In genomic region chr10:12348870-12349627, GRCh38 we compare ENCODE assay signal across 8 cellular contexts. TPM values are rescaled to one million over a fixed set of nuclear protein-coding genes. Genes with fewer than 3 reads are reported as not detected.
DNase-seq lines count a peak whose midpoint lies in the region; ATAC-seq and TF ChIP-seq lines count a peak whose summit lies in the region.

Gene CAMK1D (plus strand): TSS chr10:12349547.

- H3K27ac ChIP-seq in OCI-LY7 (ENCODE audit: low read depth, low read length, poor library complexity, severe bottlenecking) = peak within 1 kb of the TSS; percentile 80

- H3K4me3 ChIP-seq in BJ (ENCODE audit: low read depth, low read length) = peak within 1 kb of the TSS; percentile 65
- H3K4me3 ChIP-seq in OCI-LY7 (ENCODE audit: low read depth, low read length, poor library complexity, severe bottlenecking) = peak within 1 kb of the TSS; percentile 84

- no peaks in the 10 kb centered on the region for H3K9me3 ChIP-seq in OCI-LY7 (ENCODE audit: low read length)

- H3K9me3 Mint-ChIP-seq in activated T-cell treated with anti-CD3 and anti-CD28 coated beads, Interleukin-2, amount 50 U/mL, for 72 hours = no peaks in the 10 kb centered on the region
- peaks cover 0 to 2% (median 0%) of the 10 kb centered on the region in 9 donors for H3K9me3 Mint-ChIP-seq in naive thymus-derived CD8-positive, alpha-beta T cell

- DNase-seq in BJ (ENCODE audit: low read depth) (no peak), OCI-LY7 (ENCODE audit: low spot score) (peak; percentile 90), fibroblast of gingiva (ENCODE audit: low read depth) (peak; percentile 72)
- DNase-seq in activated T-cell treated with anti-CD3 and anti-CD28 coated beads, Interleukin-2, amount 50 U/mL, for 72 hours = peak; percentile 86 to 88
- DNase-seq in naive thymus-derived CD8-positive, alpha-beta T cell = peak; percentile 84 to 95 (median 86)
- peak; percentile 87 for DNase-seq in stimulated activated naive CD4-positive, alpha-beta T cell treated with Interleukin-2 at 50 U/mL for 16 hours (lab: John Stamatoyannopoulos, UW)

- H2AFZ ChIP-seq in OCI-LY7 (ENCODE audit: low read length) = peak within 1 kb of the TSS; percentile 61; the same call in 1 of the 2 replicates

- peaks cover 28% of the 10 kb centered on the region for H3K27me3 Mint-ChIP-seq in activated T-cell treated with anti-CD3 and anti-CD28 coated beads, Interleukin-2, amount 50 U/mL, for 72 hours (ENCODE audit: low read depth)
- H3K27me3 Mint-ChIP-seq in naive thymus-derived CD8-positive, alpha-beta T cell = no peaks in the 10 kb centered on the region

- intact Hi-C loops in OCI-LY7 (cut with micrococcal nuclease; ENCODE audit: unreplicated experiment) = loop anchor here (1.0 to 10.0 kb wide), 3 partner anchors 85 to 284 kb away; partner anchors contain the start of gene DHTKD1

- peak; percentile 30 for ATAC-seq in GM19043 (IDR thresholded peaks at IDR 0.05; ENCODE audit: low read depth, unreplicated experiment)
- ATAC-seq in HG03342 (IDR thresholded peaks at IDR 0.05; ENCODE audit: unreplicated experiment) = peak; percentile 34
- ATAC-seq in activated T-cell treated with anti-CD3 and anti-CD28 coated beads, Interleukin-2, amount 50 U/mL, for 72 hours (replicated peaks in 1 of 2) = peak; percentile 70 to 71
- peak; percentile 61 to 67 for ATAC-seq in naive thymus-derived CD8-positive, alpha-beta T cell

- H3K4me1 Mint-ChIP-seq in activated T-cell treated with anti-CD3 and anti-CD28 coated beads, Interleukin-2, amount 50 U/mL, for 72 hours (ENCODE audit: low read depth) = peaks cover 48% of the 10 kb centered on the region
- peaks cover 20 to 52% (median 51%) of the 10 kb centered on the region in 4 donors for H3K4me1 Mint-ChIP-seq in naive thymus-derived CD8-positive, alpha-beta T cell

- peaks cover 55% of the 10 kb centered on the region for H3K4me1 ChIP-seq in OCI-LY7 (ENCODE audit: insufficient read depth, low read length, poor library complexity, severe bottlenecking)

- H3K4me3 Mint-ChIP-seq in activated T-cell treated with anti-CD3 and anti-CD28 coated beads, Interleukin-2, amount 50 U/mL, for 72 hours = peak within 1 kb of the TSS; percentile 95 to 97
- H3K4me3 Mint-ChIP-seq in naive thymus-derived CD8-positive, alpha-beta T cell = peak within 1 kb of the TSS; percentile 82 to 100 (median 98)

- CTCF ChIA-PET in BJ (lab: Yijun Ruan, JAX) (interaction anchor here (1.0 to 2.4 kb wide), 5 partner anchors 7 to 86 kb away, joined by 3 to 8 read pairs (median 3); no protein-coding TSS in a partner anchor), OCI-LY7 (lab: Charles Lee; ENCODE audit: unreplicated experiment) (no interaction called here)

- H3K36me3 Mint-ChIP-seq in activated T-cell treated with anti-CD3 and anti-CD28 coated beads, Interleukin-2, amount 50 U/mL, for 72 hours (ENCODE audit: insufficient read depth in 2 of 2) = peaks cover 10 to 12% of the 10 kb centered on the region in 2 donors
- no peaks in the 10 kb centered on the region for H3K36me3 Mint-ChIP-seq in naive thymus-derived CD8-positive, alpha-beta T cell

- no peaks in the 10 kb centered on the region for H3K9me2 ChIP-seq in OCI-LY7 (ENCODE audit: insufficient read depth, low read length)

- no TSS peak for BruUV-seq in OCI-LY7 (replicated peaks; lab: Mats Ljungman, UMichigan)

- peaks cover 15% of the 10 kb centered on the region for H4K20me1 ChIP-seq in OCI-LY7 (ENCODE audit: insufficient read depth, low read length)

- H3K36me3 ChIP-seq in BJ (ENCODE audit: control insufficient read depth, insufficient read depth, low read length) = no peaks in the 10 kb centered on the region
- H3K36me3 ChIP-seq in OCI-LY7 (ENCODE audit: insufficient read depth, low read length) = no peaks in the 10 kb centered on the region

- H3K27me3 ChIP-seq in BJ (ENCODE audit: control insufficient read depth, insufficient read depth, low read length) = peaks cover 13% of the 10 kb centered on the region

- POLR2A ChIA-PET in BJ (lab: Charles Lee) = interaction anchor here (0.6 kb wide), 1 partner anchor 11 kb away, joined by 3 read pairs; no protein-coding TSS in a partner anchor
- POLR2A ChIA-PET in OCI-LY7 (lab: Charles Lee) = interaction anchor here (0.5 to 2.6 kb wide), 5 partner anchors 9 to 136 kb away, joined by 3 to 12 read pairs (median 3); no protein-coding TSS in a partner anchor
- POLR2A ChIA-PET in naive thymus-derived CD8-positive, alpha-beta T cell (lab: Charles Lee) = interaction anchor here (0.6 to 2.1 kb wide), 12 partner anchors 10 to 1237 kb away, joined by 3 to 8 read pairs (median 4); partner anchors contain the start of genes CDC123 and NUDT5

- TF ChIP-seq CTCF in BJ (IDR thresholded peaks at IDR 0.05; ENCODE audit: insufficient read depth, low read depth, low read length) (peak; percentile 16; the same call in 1 of the 2 replicates), OCI-LY7 (conservative IDR thresholded peaks at IDR 0.05; ENCODE audit: low read length) (peak; percentile 52)

- H3K4me2 ChIP-seq in OCI-LY7 (ENCODE audit: low read length) = peak within 1 kb of the TSS; percentile 89

- peaks cover 35% of the 10 kb centered on the region for H3K79me2 ChIP-seq in OCI-LY7 (ENCODE audit: insufficient read depth, low read depth, low read length)

- H3K27ac Mint-ChIP-seq in activated T-cell treated with anti-CD3 and anti-CD28 coated beads, Interleukin-2, amount 50 U/mL, for 72 hours = peak within 1 kb of the TSS; percentile 91
- peak within 1 kb of the TSS; percentile 90 to 99 (median 98) for H3K27ac Mint-ChIP-seq in naive thymus-derived CD8-positive, alpha-beta T cell

RNA-seq across cellular contexts. Expression of gene CAMK1D, which starts in this region (rescaled TPM):
- 1.1 and 1.6 TPM in 2 replicates for polyA plus RNA-seq in BJ (2011; rRNA removed)
- polyA minus RNA-seq in BJ (2011; rRNA and poly(A)+ RNA removed) = 0.98 and 1.0 TPM in 2 replicates
- 17.8 and 19.0 TPM in 2 replicates for total RNA-seq in OCI-LY7 (2014; rRNA removed; shearing (Covaris generic))
- total RNA-seq in OCI-LY7 (2022) = 25.6 and 28.0 TPM in 2 replicates
- 10 to 100 TPM; 19.9 to 25.3 TPM for total RNA-seq in activated T-cell treated with anti-CD3 and anti-CD28 coated beads, Interleukin-2, amount 50 U/mL, for 72 hours
- total RNA-seq in naive thymus-derived CD8-positive, alpha-beta T cell = 10 to 100 TPM; 16.2 to 18.5 TPM
- polyA plus RNA-seq in naive thymus-derived CD8-positive, alpha-beta T cell = 10 to 100 TPM in 2 of 3 donors, 1 to 10 TPM in 1; 7.5 to 12.3 (median 10.8) TPM
